In the genomic region with DNA sequence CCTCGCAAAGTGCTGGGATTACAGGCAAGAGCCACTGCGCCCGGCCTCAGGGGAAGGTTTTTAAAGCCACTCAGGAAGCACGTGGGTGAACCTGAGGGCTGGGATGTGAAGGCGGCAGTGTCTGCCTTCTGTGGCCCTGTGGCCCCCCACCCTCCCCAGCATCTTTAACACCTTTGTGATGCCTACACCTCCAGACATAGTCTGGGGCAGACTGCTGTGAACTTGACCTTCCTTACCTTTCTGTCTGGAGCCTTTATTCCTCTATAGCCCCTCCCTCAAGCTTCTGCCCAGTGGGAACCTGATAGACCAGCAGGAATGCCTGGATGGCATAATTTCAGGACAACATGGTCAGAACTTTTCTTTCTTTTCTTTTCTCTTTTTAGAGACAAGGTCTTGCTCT, we compare ENCODE assay signal across 17 cellular contexts.
DNase-seq lines count a peak whose midpoint lies in the region; ATAC-seq, FAIRE-seq and TF ChIP-seq lines count a peak whose summit lies in the region.
"Had no signal": no experiment of that assay in that cellular context is flagged by ENCODE, and none has a peak within 500 bp of the region (broad histone marks: within the 10 kb centered on the region; RNA-seq: fewer than 3 reads in every experiment).

No MANE protein-coding gene starts in this region.

- H3K27me3 ChIP-seq in H1 (replicated peaks in 1 of 4; ENCODE audit: control insufficient read depth in 3 of 4, extremely low read depth in 1 of 4, insufficient read depth in 3 of 4, low read length in 3 of 4) (no peaks in the 10 kb centered on the region), upper lobe of right lung (no peaks in the 10 kb centered on the region)
- H3K27me3 ChIP-seq: BLaER1 had no signal

- peak overlapping the region; percentile 71; the same call in 1 of the 2 replicates for H3K18ac ChIP-seq in H1 (ENCODE audit: extremely low read depth, low read length)

- no peak overlapping the region for H4K8ac ChIP-seq in H1 (ENCODE audit: extremely low read depth, insufficient read depth, low read length)

- peak overlapping the region in 1 of 2 experiments; percentile 50; a peak in 1 of 4 replicates for H3K4me2 ChIP-seq in H1 (ENCODE audit: insufficient read depth in 1 of 2, low read depth in 2 of 2, low read length in 2 of 2)
- H3K4me2 ChIP-seq: BLaER1 had no signal

- H2BK20ac ChIP-seq in H1 (ENCODE audit: low read length) = no peak overlapping the region

- H2AFZ ChIP-seq in H1 (ENCODE audit: low read length) = no peak overlapping the region

- no peak for TF ChIP-seq CTCF in H1 (IDR thresholded peaks at IDR 0.05; ENCODE audit: control extremely low read depth in 1 of 3, insufficient read depth in 1 of 3, low read depth in 1 of 3, low read length in 3 of 3)
- no peak for TF ChIP-seq CTCF in upper lobe of right lung (IDR thresholded peaks at IDR 0.05)

- no peak overlapping the region for H2AK5ac ChIP-seq in H1 (ENCODE audit: low read depth, low read length)

- H3K27ac Mint-ChIP-seq in activated CD4-positive, alpha-beta memory T cell treated with anti-CD3 and anti-CD28 coated beads for 36 hours = no peak overlapping the region
- H3K27ac Mint-ChIP-seq: CD8-positive, alpha-beta memory T cell had no signal

- no peak overlapping the region for H3K56ac ChIP-seq in H1 (replicated peaks; ENCODE audit: insufficient read length, low read depth, low read length)

- H3K23me2 ChIP-seq in H1 (ENCODE audit: low read depth, low read length) = no peaks in the 10 kb centered on the region

- H3K9me3 Mint-ChIP-seq in activated CD4-positive, alpha-beta memory T cell treated with anti-CD3 and anti-CD28 coated beads for 36 hours = peaks cover 3% of the 10 kb centered on the region

- H4K20me1 ChIP-seq in H1 (replicated peaks in 1 of 2; ENCODE audit: control insufficient read depth in 1 of 2, insufficient read depth in 2 of 2, low read length in 2 of 2) = no peaks in the 10 kb centered on the region
- H4K20me1 ChIP-seq: BLaER1 had no signal

- H3K9ac ChIP-seq in H1 (replicated peaks in 1 of 4; ENCODE audit: extremely low read depth in 1 of 4, low read depth in 3 of 4, low read length in 3 of 4) = no peak overlapping the region
- H3K9ac ChIP-seq: BLaER1 had no signal

- no peak overlapping the region for H3K4ac ChIP-seq in H1 (replicated peaks; ENCODE audit: insufficient read length, low read depth, low read length)

- no peaks in the 10 kb centered on the region for H3K36me3 Mint-ChIP-seq in activated CD4-positive, alpha-beta memory T cell treated with anti-CD3 and anti-CD28 coated beads for 36 hours
- H3K36me3 Mint-ChIP-seq: CD8-positive, alpha-beta memory T cell had no signal

- H3K4me3 Mint-ChIP-seq in activated CD4-positive, alpha-beta memory T cell treated with anti-CD3 and anti-CD28 coated beads for 36 hours = no peak overlapping the region
- H3K4me3 Mint-ChIP-seq: CD8-positive, alpha-beta memory T cell had no signal

- 94% methylated on average over 5 of the region's 5 CpGs; no CpG with 5 or more reads in 1 of the 2 experiments for WGBS in H1 (ENCODE audit: extremely low coverage in 1 of 2, insufficient coverage in 1 of 2, insufficient read length in 1 of 2, insufficient replicate concordance in 2 of 2, low coverage in 1 of 2, low lambda C conversion rate in 2 of 2, missing lambda C conversion rate in 1 of 2), 2 experiments

- POLR2A ChIA-PET in H1 (lab: Charles Lee; ENCODE audit: partially characterized antibody) = interaction anchor here (1.1 kb wide), 1 partner anchor 14 kb away, joined by 6 read pairs; no protein-coding TSS in a partner anchor
- POLR2A ChIA-PET in activated CD4-positive, alpha-beta memory T cell treated with anti-CD3 and anti-CD28 coated beads for 36 hours (lab: Charles Lee) = no interaction called here

- peak overlapping the region; percentile 73 for H4K91ac ChIP-seq in H1 (replicated peaks; ENCODE audit: insufficient read length, low read length)

- TF ChIP-seq POLR2A in H1 (IDR thresholded peaks at IDR 0.05; ENCODE audit: control extremely low read depth in 1 of 2, low read depth in 2 of 2, low read length in 2 of 2) = no peak

- H3K14ac ChIP-seq in H1 (ENCODE audit: insufficient read length) = no peak overlapping the region

- H3K79me1 ChIP-seq in H1 (ENCODE audit: low read depth, low read length) = no peaks in the 10 kb centered on the region

- TF ChIP-seq RAD21 in H1 (IDR thresholded peaks at IDR 0.05 in 1 of 2, conservative IDR thresholded peaks at IDR 0.05 in 1 of 2; ENCODE audit: low read depth in 2 of 2, low read length in 2 of 2) = no peak

- no peak overlapping the region for H2BK15ac ChIP-seq in H1 (ENCODE audit: low read length)

- H3K27ac ChIP-seq in H1 (ENCODE audit: low read depth, low read length) (no peak overlapping the region), upper lobe of right lung (peak overlapping the region; percentile 58)
- H3K27ac ChIP-seq: 22Rv1, BLaER1 had no signal

- intact Hi-C loops in upper lobe of right lung (cut with DNase I) = no loop called here
- intact Hi-C loops in activated CD4-positive, alpha-beta memory T cell treated with anti-CD3 and anti-CD28 coated beads for 36 hours (cut with micrococcal nuclease) = no loop called here

- H3K23ac ChIP-seq in H1 (ENCODE audit: insufficient read length) = no peak overlapping the region

- CTCF ChIA-PET in H1 (lab: Charles Lee; ENCODE audit: partially characterized antibody) = interaction anchor here (0.7 to 1.9 kb wide), 4 partner anchors 9 to 52 kb away, joined by 3 to 5 read pairs (median 3); no protein-coding TSS in a partner anchor
- CTCF ChIA-PET in activated CD4-positive, alpha-beta memory T cell treated with anti-CD3 and anti-CD28 coated beads for 36 hours (lab: Charles Lee) = no interaction called here

- no peak overlapping the region for H2BK5ac ChIP-seq in H1 (ENCODE audit: low read depth, low read length)

- no peaks in the 10 kb centered on the region for H3K27me3 Mint-ChIP-seq in activated CD4-positive, alpha-beta memory T cell treated with anti-CD3 and anti-CD28 coated beads for 36 hours

- H3K4me3 ChIP-seq in H1 (ENCODE audit: extremely low read depth in 1 of 4, insufficient read depth in 2 of 4, low read depth in 3 of 4, low read length in 4 of 4) (no peak overlapping the region), upper lobe of right lung (no peak overlapping the region)
- H3K4me3 ChIP-seq: BLaER1, HAP-1 had no signal

- no peak for TF ChIP-seq EP300 in H1 (IDR thresholded peaks at IDR 0.05; ENCODE audit: borderline replicate concordance in 1 of 2, low read depth in 2 of 2, low read length in 2 of 2)

- peaks cover 0 to 9% (median 5%) of the 10 kb centered on the region in 4 experiments; a peak in 5 of 7 replicates for H3K4me1 ChIP-seq in H1 (replicated peaks in 1 of 4; ENCODE audit: control insufficient read depth in 3 of 4, insufficient read depth in 4 of 4, low read length in 3 of 4)
- H3K4me1 ChIP-seq in upper lobe of right lung = no peaks in the 10 kb centered on the region
- H3K4me1 ChIP-seq: BLaER1, Caco-2, HAP-1 had no signal

- no peaks in the 10 kb centered on the region for H3K4me1 Mint-ChIP-seq in activated CD4-positive, alpha-beta memory T cell treated with anti-CD3 and anti-CD28 coated beads for 36 hours (ENCODE audit: low read depth)
- H3K4me1 Mint-ChIP-seq: CD8-positive, alpha-beta memory T cell had no signal

- peak; percentile 6 for DNase-seq in NCI-H82 (lab: John Stamatoyannopoulos, UW)
- no peak for DNase-seq in NCI-H82 treated with DMSO at 0.1 percent for 48 hours (lab: John Stamatoyannopoulos, UW; ENCODE audit: unreplicated experiment)
- DNase-seq in H1 (ENCODE audit: low read depth in 1 of 2, low spot score in 2 of 2) = no peak
- DNase-seq in iPS-NIHi7 (ENCODE audit: extremely low spot score) = peak; percentile 37
- no peak for DNase-seq in upper lobe of right lung
- DNase-seq in activated CD4-positive, alpha-beta memory T cell treated with anti-CD3 and anti-CD28 coated beads for 36 hours = no peak
- DNase-seq in AG08396 (ENCODE audit: low spot score) = no peak
- DNase-seq: AML-193; Caco-2; CD8-positive, alpha-beta memory T cell; DND-41; GDM1 had no signal

- ATAC-seq in upper lobe of right lung (no peak), GM21515 (IDR thresholded peaks at IDR 0.05; ENCODE audit: unreplicated experiment) (no peak)

- 0 out of 2 replicates have a peak overlapping the region, but pooled peaks have one; percentile 39 for H2BK12ac ChIP-seq in H1 (ENCODE audit: low read depth, low read length)

- H2BK120ac ChIP-seq in H1 (replicated peaks; ENCODE audit: low read depth, low read length) = no peak overlapping the region

- H3K9me3 ChIP-seq in H1 (ENCODE audit: insufficient read depth in 2 of 2, low read depth in 1 of 2, low read length in 1 of 2) (no peaks in the 10 kb centered on the region), upper lobe of right lung (no peaks in the 10 kb centered on the region)
- H3K9me3 ChIP-seq: Caco-2, HAP-1 had no signal

- H4K5ac ChIP-seq in H1 (ENCODE audit: insufficient read length, low read depth, low read length) = no peak overlapping the region

- H3K36me3 ChIP-seq in H1 (ENCODE audit: control insufficient read depth in 2 of 4, insufficient read depth in 4 of 4, low read length in 3 of 4) (peaks cover 0 to 6% (median 2%) of the 10 kb centered on the region in 4 experiments; a peak in 3 of 8 replicates), upper lobe of right lung (no peaks in the 10 kb centered on the region)
- H3K36me3 ChIP-seq: BLaER1, HAP-1 had no signal

- H3K79me2 ChIP-seq in H1 (ENCODE audit: control insufficient read depth in 1 of 2, insufficient read depth in 2 of 2, low read length in 2 of 2) = no peaks in the 10 kb centered on the region

- FAIRE-seq in H1 (lab: Jason Lieb, UNC) = no peak
- FAIRE-seq: GM12892 had no signal

TF ChIP-seq in H1, 55 proteins besides CTCF, POLR2A, EP300 and RAD21:
- TF ChIP-seq SP2 (IDR thresholded peaks at IDR 0.05; ENCODE audit: low read length) (no peak), FOSL1 (IDR thresholded peaks at IDR 0.05; ENCODE audit: insufficient read depth, low read depth, low read length) (no peak), SIRT6 (IDR thresholded peaks at IDR 0.05; ENCODE audit: low read length) (no peak), ASH2L (IDR thresholded peaks at IDR 0.05; ENCODE audit: low read length) (no peak)

Comparison
In these comparisons a context has a peak if more than half of its experiments do, and no peak if none do; other contexts are left out.
1. DNase-seq: peak in NCI-H82 (single experiment) and iPS-NIHi7 (single experiment); none in NCI-H82 treated with DMSO at 0.1 percent for 48 hours (single experiment), H1 (0 of 2), upper lobe of right lung (single experiment), activated CD4-positive, alpha-beta memory T cell treated with anti-CD3 and anti-CD28 coated beads for 36 hours (single experiment) and AG08396 (single experiment).